In genomic region chr3:59043391-59043790, GRCh38 we compare ENCODE assay signal across 21 cellular contexts. TPM values are rescaled to one million over a fixed set of nuclear protein-coding genes. Genes with fewer than 3 reads are reported as not detected.
A peak's percentile ranks its signal among the peaks of the same experiment; 100 is the strongest.
DNase-seq lines count a peak whose midpoint lies in the region; TF ChIP-seq lines count a peak whose summit lies in the region.
"Had no signal": no experiment of that assay in that cellular context is flagged by ENCODE, and none has a peak within 500 bp of the region (broad histone marks: within the 10 kb centered on the region; RNA-seq: fewer than 3 reads in every experiment).

No MANE protein-coding gene starts in this region.

- DNase-seq in NCI-H2171 treated with DMSO at 0.1 percent for 48 hours (lab: John Stamatoyannopoulos, UW) = peak; percentile 7
- DNase-seq in NCI-H2171 (lab: John Stamatoyannopoulos, UW) = no peak
- peak; percentile 94 for DNase-seq in NCI-H345 (lab: John Stamatoyannopoulos, UW)
- DNase-seq in globus pallidus (ENCODE audit: low spot score) = peak; percentile 30
- no peak for DNase-seq in NCI-H2107 (lab: John Stamatoyannopoulos, UW)
- DNase-seq in activated T-helper 1 cell treated with anti-CD3 and anti-CD28 coated beads, Interleukin-12 subunit alpha, Interleukin-12 subunit beta, Interleukin-2, Interleukin-4 antibody, amounts not matched to agents 30 ng/mL and 10 ng/mL and 1 ng/mL, durations not matched to agents 14 hours and 24 hours and 36 hours (ENCODE audit: low spot score) = no peak
- no peak for DNase-seq in midbrain (lab: John Stamatoyannopoulos, UW)
- no peak for DNase-seq in chondrocyte (ENCODE audit: low spot score)
- DNase-seq: activated CD8-positive, alpha-beta T cell treated with anti-CD3 and anti-CD28 coated beads, Interleukin-2, amount 10 ng/mL, durations not matched to agents 7 days and 5 days; activated naive CD4-positive, alpha-beta T cell treated with Interleukin-2 at 50 U/mL for 16 hours; activated T-cell treated with anti-CD3 and anti-CD28 coated beads, Interleukin-2, amount 50 U/mL, for 1 hour; amniotic stem cell; Caco-2; endodermal cell; HCEC 1CT; naive thymus-derived CD8-positive, alpha-beta T cell; NCI-H1436; NCI-H524; stimulated activated CD8-positive, alpha-beta memory T cell treated with anti-CD3 and anti-CD28 coated beads, Interleukin-4, amount 100 ng/mL, for 48 hours; transverse colon had no signal

- no peaks in the 10 kb centered on the region for H3K9me3 Mint-ChIP-seq in activated T-helper 1 cell treated with anti-CD3 and anti-CD28 coated beads, Interleukin-12 subunit alpha, Interleukin-12 subunit beta, Interleukin-2, Interleukin-4 antibody, amounts not matched to agents 30 ng/mL and 10 ng/mL and 1 ng/mL, durations not matched to agents 14 hours and 24 hours and 36 hours
- H3K9me3 Mint-ChIP-seq in chondrocyte (ENCODE audit: low read depth) = no peaks in the 10 kb centered on the region
- H3K9me3 Mint-ChIP-seq: endodermal cell; naive thymus-derived CD8-positive, alpha-beta T cell had no signal

- H3K4me1 Mint-ChIP-seq in activated T-helper 1 cell treated with anti-CD3 and anti-CD28 coated beads, Interleukin-12 subunit alpha, Interleukin-12 subunit beta, Interleukin-2, Interleukin-4 antibody, amounts not matched to agents 30 ng/mL and 10 ng/mL and 1 ng/mL, durations not matched to agents 14 hours and 24 hours and 36 hours (ENCODE audit: low read depth) = peaks cover under 1% of the 10 kb centered on the region
- H3K4me1 Mint-ChIP-seq in chondrocyte (ENCODE audit: low read depth) = peaks cover under 1% of the 10 kb centered on the region
- H3K4me1 Mint-ChIP-seq: naive thymus-derived CD8-positive, alpha-beta T cell had no signal

- no peaks in the 10 kb centered on the region for H3K36me3 Mint-ChIP-seq in activated T-helper 1 cell treated with anti-CD3 and anti-CD28 coated beads, Interleukin-12 subunit alpha, Interleukin-12 subunit beta, Interleukin-2, Interleukin-4 antibody, amounts not matched to agents 30 ng/mL and 10 ng/mL and 1 ng/mL, durations not matched to agents 14 hours and 24 hours and 36 hours (ENCODE audit: low read depth)
- H3K36me3 Mint-ChIP-seq in chondrocyte (ENCODE audit: low read depth) = no peaks in the 10 kb centered on the region
- H3K36me3 Mint-ChIP-seq: naive thymus-derived CD8-positive, alpha-beta T cell had no signal

- intact Hi-C loops in activated T-helper 1 cell treated with anti-CD3 and anti-CD28 coated beads, Interleukin-12 subunit alpha, Interleukin-12 subunit beta, Interleukin-2, Interleukin-4 antibody, amounts not matched to agents 30 ng/mL and 10 ng/mL and 1 ng/mL, durations not matched to agents 14 hours and 24 hours and 36 hours (cut with micrococcal nuclease) = no loop called here

- no peak for TF ChIP-seq CTCF in chondrocyte (IDR thresholded peaks at IDR 0.05)

- H3K4me3 Mint-ChIP-seq in activated T-helper 1 cell treated with anti-CD3 and anti-CD28 coated beads, Interleukin-12 subunit alpha, Interleukin-12 subunit beta, Interleukin-2, Interleukin-4 antibody, amounts not matched to agents 30 ng/mL and 10 ng/mL and 1 ng/mL, durations not matched to agents 14 hours and 24 hours and 36 hours = no peak overlapping the region
- H3K4me3 Mint-ChIP-seq in chondrocyte (ENCODE audit: unreplicated experiment) = no peak overlapping the region
- H3K4me3 Mint-ChIP-seq: activated CD8-positive, alpha-beta T cell treated with anti-CD3 and anti-CD28 coated beads, Interleukin-2, amount 10 ng/mL, durations not matched to agents 7 days and 5 days; endodermal cell; naive thymus-derived CD8-positive, alpha-beta T cell had no signal

- H3K27ac Mint-ChIP-seq in activated T-helper 1 cell treated with anti-CD3 and anti-CD28 coated beads, Interleukin-12 subunit alpha, Interleukin-12 subunit beta, Interleukin-2, Interleukin-4 antibody, amounts not matched to agents 30 ng/mL and 10 ng/mL and 1 ng/mL, durations not matched to agents 14 hours and 24 hours and 36 hours = no peak overlapping the region
- no peak overlapping the region for H3K27ac Mint-ChIP-seq in chondrocyte (ENCODE audit: unreplicated experiment)
- H3K27ac Mint-ChIP-seq: activated CD8-positive, alpha-beta T cell treated with anti-CD3 and anti-CD28 coated beads, Interleukin-2, amount 10 ng/mL, durations not matched to agents 7 days and 5 days; endodermal cell; naive thymus-derived CD8-positive, alpha-beta T cell had no signal

- H3K27me3 Mint-ChIP-seq in activated T-helper 1 cell treated with anti-CD3 and anti-CD28 coated beads, Interleukin-12 subunit alpha, Interleukin-12 subunit beta, Interleukin-2, Interleukin-4 antibody, amounts not matched to agents 30 ng/mL and 10 ng/mL and 1 ng/mL, durations not matched to agents 14 hours and 24 hours and 36 hours (ENCODE audit: insufficient read depth) = no peaks in the 10 kb centered on the region
- H3K27me3 Mint-ChIP-seq in chondrocyte (ENCODE audit: low read depth) = no peaks in the 10 kb centered on the region

RNA-seq across cellular contexts. Expression of gene CFAP20DC, which starts 6.4 kb away (rescaled TPM):
- total RNA-seq in activated T-helper 1 cell treated with anti-CD3 and anti-CD28 coated beads, Interleukin-12 subunit alpha, Interleukin-12 subunit beta, Interleukin-2, Interleukin-4 antibody, amounts not matched to agents 30 ng/mL and 10 ng/mL and 1 ng/mL, durations not matched to agents 14 hours and 24 hours and 36 hours = 0.86 and 1.2 TPM in 2 replicates
- total RNA-seq in chondrocyte = 1.9 to 3.6 TPM (median 3.1 TPM) in 3 replicates
- total RNA-seq: mesenteric fat pad had no signal

Comparison
In these comparisons a context has a peak if more than half of its experiments do, and no peak if none do; other contexts are left out.
1. DNase-seq: peak in NCI-H2171 treated with DMSO at 0.1 percent for 48 hours (single experiment), NCI-H345 (single experiment) and globus pallidus (single experiment); none in NCI-H2171 (single experiment), NCI-H2107 (single experiment), activated T-helper 1 cell treated with anti-CD3 and anti-CD28 coated beads, Interleukin-12 subunit alpha, Interleukin-12 subunit beta, Interleukin-2, Interleukin-4 antibody, amounts not matched to agents 30 ng/mL and 10 ng/mL and 1 ng/mL, durations not matched to agents 14 hours and 24 hours and 36 hours (single experiment), midbrain (single experiment) and chondrocyte (single experiment).